1 cellular context compared by ENCODE assay signal in genomic region chr15:66876423-66876730, GRCh38.
TF ChIP-seq lines count a peak whose summit lies in the region.

No MANE protein-coding gene starts in this region.

TF ChIP-seq in HEK293T, 16 proteins besides CTCF, POLR2A, EP300 and RAD21 (continued from another document):
- TF ChIP-seq PKNOX1 (IDR thresholded peaks at IDR 0.05), result no peak
- no peak for TF ChIP-seq BHLHE40 (IDR thresholded peaks at IDR 0.05; ENCODE audit: borderline replicate concordance)
- TF ChIP-seq NFRKB (IDR thresholded peaks at IDR 0.05), result no peak
- TF ChIP-seq CTBP1 (IDR thresholded peaks at IDR 0.05; ENCODE audit: borderline replicate concordance), result no peak
- TF ChIP-seq ELF4 (IDR thresholded peaks at IDR 0.05), result no peak
